8 cellular contexts compared by ENCODE assay signal in genomic region chr14:21103710-21104447, GRCh38. TPM values are rescaled to one million over a fixed set of nuclear protein-coding genes. Genes with fewer than 3 reads are reported as not detected.
DNase-seq lines count a peak whose midpoint lies in the region; ATAC-seq and TF ChIP-seq lines count a peak whose summit lies in the region.

No MANE protein-coding gene starts in this region.

- H3K9me3 ChIP-seq in OCI-LY3 (ENCODE audit: insufficient read depth, low read length) (no peaks in the 10 kb centered on the region), mucosa of descending colon (no peaks in the 10 kb centered on the region)

- H2AFZ ChIP-seq in OCI-LY3 (ENCODE audit: low read depth, low read length), result no peak overlapping the region; the same call in 1 of the 2 replicates

- TF ChIP-seq CTCF in OCI-LY3 (IDR thresholded peaks at IDR 0.05; ENCODE audit: low read depth, low read length) (peak; percentile 63; the same call in 1 of the 2 replicates), mucosa of descending colon (IDR thresholded peaks at IDR 0.05) (peak; percentile 78)

- no peaks in the 10 kb centered on the region for H4K20me1 ChIP-seq in OCI-LY3 (ENCODE audit: insufficient read depth, low read length)

- ATAC-seq in GM21528 (IDR thresholded peaks at IDR 0.05; ENCODE audit: low FRiP score, unreplicated experiment) (peak; percentile 88), mucosa of descending colon (peak; percentile 86)

- H3K4me2 ChIP-seq in OCI-LY3 (ENCODE audit: low read length), result peak overlapping the region; percentile 93

- peak overlapping the region; percentile 92 for H3K9ac ChIP-seq in OCI-LY3 (ENCODE audit: low read length)

- peaks cover 48% of the 10 kb centered on the region for H3K4me1 ChIP-seq in OCI-LY3 (ENCODE audit: low read length)
- peaks cover 64% of the 10 kb centered on the region for H3K4me1 ChIP-seq in mucosa of descending colon (ENCODE audit: low read depth)

- H3K4me3 ChIP-seq in OCI-LY3 (ENCODE audit: low read length) (peak overlapping the region; percentile 84), mucosa of descending colon (peak overlapping the region; percentile 42)

- intact Hi-C loops in mucosa of descending colon (cut with DNase I, micrococcal nuclease), result loop anchor here (2.0 to 10.0 kb wide), 2 partner anchors 35 to 419 kb away; partner anchors contain the start of genes ANG (in 1 of the 2) and RNASE4 (in 1 of the 2)

- no peaks in the 10 kb centered on the region for H3K79me2 ChIP-seq in OCI-LY3 (ENCODE audit: low read length)

- H3K36me3 ChIP-seq in OCI-LY3 (replicated peaks; ENCODE audit: low read depth, low read length), result no peaks in the 10 kb centered on the region
- no peaks in the 10 kb centered on the region for H3K36me3 ChIP-seq in mucosa of descending colon (ENCODE audit: low read depth)

- H3K27me3 ChIP-seq in OCI-LY3 (ENCODE audit: low read depth, low read length), result no peaks in the 10 kb centered on the region

- H3K27ac ChIP-seq in OCI-LY3 (ENCODE audit: low read length) (peak overlapping the region; percentile 68), epithelial cell of prostate (peak overlapping the region; percentile 89)

- DNase-seq in DMS153 (lab: John Stamatoyannopoulos, UW) (peak; percentile 91), HuH-7.5 (ENCODE audit: low spot score) (peak; percentile 96), activated T-cell treated with anti-CD3 and anti-CD28 coated beads for 4 hours (peak; percentile 89), epithelial cell of prostate (ENCODE audit: low read depth, low spot score) (peak; percentile 73), mucosa of descending colon (peak; percentile 96 to 97 (median 97))
- DNase-seq in stimulated activated CD8-positive, alpha-beta memory T cell treated with anti-CD3 and anti-CD28 coated beads, Interleukin-4, amount 100 ng/mL, for 1 hour (ENCODE audit: low read depth in 2 of 2, low spot score in 1 of 2), result peak; percentile 86 to 87

RNA-seq across cellular contexts. Expression of gene TMEM253, which starts 3.0 kb away (rescaled TPM):
- total RNA-seq in mucosa of descending colon, result 10 to 100 TPM; 20.2 to 46.0 (median 43.9) TPM

RNA-seq across cellular contexts. Expression of gene ZNF219, which starts 5.4 kb away (rescaled TPM):
- total RNA-seq in mucosa of descending colon, result 100 to 1,000 TPM in 1 of 3 donors, 10 to 100 TPM in 2; 56.6 to 103 (median 58.2) TPM

RNA-seq across cellular contexts. Expression of gene ARHGEF40, which starts 33.8 kb away (rescaled TPM):
- 10 to 100 TPM; 44.3 to 69.3 (median 47.8) TPM for total RNA-seq in mucosa of descending colon

RNA-seq across cellular contexts. Expression of gene RNASE8, which starts 46.3 kb away (rescaled TPM):
- not detected for total RNA-seq in mucosa of descending colon

RNA-seq across cellular contexts. Expression of gene OR5AU1, which starts 52.0 kb away (rescaled TPM):
- not detected for total RNA-seq in mucosa of descending colon

Comparison
In these comparisons a context has a peak if more than half of its experiments do, and no peak if none do; other contexts are left out.
1. Peak in every context shown above with its lines: DNase-seq, ATAC-seq, H3K4me3 ChIP-seq and H3K27ac ChIP-seq.